In genomic region chr3:158166223-158166622, GRCh38 we compare ENCODE assay signal across 1 cellular context.
TF ChIP-seq lines count a peak whose summit lies in the region.

No MANE protein-coding gene starts in this region.

TF ChIP-seq in SK-N-SH treated with all-trans-retinoic acid at 6 μM for 48 hours, 23 proteins besides CTCF, POLR2A, EP300 and RAD21 (continued from another document):
- no peak; the same call in 1 of the 2 replicates for TF ChIP-seq ZNF8 (CRISPR knock-in tag; IDR thresholded peaks at IDR 0.05)
- TF ChIP-seq ESRRG (CRISPR knock-in tag; IDR thresholded peaks at IDR 0.05) = no peak
- no peak for TF ChIP-seq TOX (CRISPR knock-in tag; IDR thresholded peaks at IDR 0.05; ENCODE audit: borderline replicate concordance)
- no peak for TF ChIP-seq BACH2 (CRISPR knock-in tag; IDR thresholded peaks at IDR 0.05; ENCODE audit: borderline replicate concordance)
